8 cellular contexts compared by ENCODE assay signal in genomic region chr12:6767592-6768384, GRCh38. TPM values are rescaled to one million over a fixed set of nuclear protein-coding genes. Genes with fewer than 3 reads are reported as not detected.
DNase-seq lines count a peak whose midpoint lies in the region; ATAC-seq and TF ChIP-seq lines count a peak whose summit lies in the region.

No MANE protein-coding gene starts in this region.

- H2BK12ac ChIP-seq in neuronal stem cell (ENCODE audit: low read length): no peak overlapping the region

- H3K4me3 ChIP-seq in GM12865 (ENCODE audit: low read depth, low read length): peak overlapping the region; percentile 69
- H3K4me3 ChIP-seq in epithelial cell of proximal tubule (ENCODE audit: low read depth, low read length): peak overlapping the region; percentile 92
- H3K4me3 ChIP-seq in neuronal stem cell (ENCODE audit: low read length in 2 of 2): peak overlapping the region; percentile 93 to 98

- H2BK120ac ChIP-seq in neuronal stem cell (ENCODE audit: low read depth, low read length): peak overlapping the region; percentile 78

- DNase-seq in GM12865 (ENCODE audit: low read depth): no peak
- peak; percentile 41 for DNase-seq in RKO (ENCODE audit: low spot score)
- no peak for DNase-seq in epithelial cell of proximal tubule (ENCODE audit: low read depth)
- DNase-seq in neuronal stem cell (ENCODE audit: low spot score): no peak
- no peak for DNase-seq in activated CD8-positive, alpha-beta memory T cell treated with anti-CD3 and anti-CD28 coated beads, Interleukin-2, amount 50 U/mL, for 48 hours
- no peak for DNase-seq in stimulated activated naive CD4-positive, alpha-beta T cell treated with Interleukin-2 at 50 U/mL for 16 hours (lab: John Stamatoyannopoulos, UW)
- DNase-seq in kidney glomerular epithelial cell (lab: John Stamatoyannopoulos, UW): no peak

- no peak overlapping the region for H4K91ac ChIP-seq in neuronal stem cell (ENCODE audit: low read depth, low read length, poor library complexity)

- peak overlapping the region; percentile 44 for H3K23ac ChIP-seq in neuronal stem cell (ENCODE audit: low read depth, low read length, poor library complexity)

- H4K8ac ChIP-seq in neuronal stem cell (ENCODE audit: low read depth, low read length): no peak overlapping the region

- peak overlapping the region; percentile 99 for H2BK5ac ChIP-seq in neuronal stem cell (ENCODE audit: low read length)

- H2BK15ac ChIP-seq in neuronal stem cell (ENCODE audit: low read length): peak overlapping the region; percentile 7

- H3K4me2 ChIP-seq in neuronal stem cell (ENCODE audit: insufficient read depth, low read length, poor library complexity, severe bottlenecking): peak overlapping the region; percentile 84

- TF ChIP-seq CTCF in GM12865 (IDR thresholded peaks at IDR 0.05; ENCODE audit: insufficient read depth, low read depth, low read length, missing control alignments): no peak
- TF ChIP-seq CTCF in epithelial cell of proximal tubule (conservative IDR thresholded peaks at IDR 0.05; ENCODE audit: low read depth, low read length): no peak

- no peak overlapping the region for H3K4ac ChIP-seq in neuronal stem cell (ENCODE audit: low read length)

- H2AK5ac ChIP-seq in neuronal stem cell (ENCODE audit: low read depth, low read length): peak overlapping the region; percentile 30

- no peak for ATAC-seq in HG03521 (IDR thresholded peaks at IDR 0.05; ENCODE audit: unreplicated experiment)

- peaks cover 46 to 50% of the 10 kb centered on the region in 2 donors for H3K4me1 ChIP-seq in neuronal stem cell (ENCODE audit: control insufficient read depth in 2 of 2, insufficient read depth in 1 of 2, low read depth in 1 of 2, low read length in 2 of 2)

- H3K9me3 ChIP-seq in neuronal stem cell (replicated peaks in 1 of 2; ENCODE audit: control insufficient read depth in 2 of 2, insufficient read depth in 1 of 2, low read depth in 1 of 2, low read length in 2 of 2): peaks cover 0 to 4% of the 10 kb centered on the region in 2 donors

- peak overlapping the region; percentile 93 for H3K18ac ChIP-seq in neuronal stem cell (ENCODE audit: low read length)

- H3K27ac ChIP-seq in neuronal stem cell (replicated peaks; ENCODE audit: low read length): peak overlapping the region; percentile 96

- no peak overlapping the region for H2AFZ ChIP-seq in neuronal stem cell (ENCODE audit: low read length)

- H3K36me3 ChIP-seq in neuronal stem cell (replicated peaks in 1 of 2; ENCODE audit: control insufficient read depth in 2 of 2, insufficient read depth in 2 of 2, low read length in 2 of 2): peaks cover 27 to 39% of the 10 kb centered on the region in 2 donors

- H3K27me3 ChIP-seq in neuronal stem cell (ENCODE audit: control insufficient read depth in 3 of 3, insufficient read depth in 3 of 3, low read depth in 1 of 3, low read length in 3 of 3): peaks cover 0 to 2% (median 0%) of the 10 kb centered on the region in 3 experiments

- peaks cover 8% of the 10 kb centered on the region for H3K79me1 ChIP-seq in neuronal stem cell (ENCODE audit: low read depth, low read length)

- WGBS in neuronal stem cell (ENCODE audit: extremely low coverage in 2 of 2, insufficient read length in 2 of 2, insufficient replicate concordance in 1 of 2), 2 donors: no CpG with 5 or more reads among the region's 31 CpGs

- H3K14ac ChIP-seq in neuronal stem cell (ENCODE audit: low read length): peak overlapping the region; percentile 98

- H3K9ac ChIP-seq in neuronal stem cell (ENCODE audit: low read depth, low read length, poor library complexity): peak overlapping the region; percentile 100

RNA-seq across cellular contexts. Expression of gene PTMS, which starts 1.6 kb away (rescaled TPM):
- total RNA-seq in epithelial cell of proximal tubule: 91.7 and 266 TPM in 2 replicates
- 2,422 TPM for polyA plus RNA-seq in neuronal stem cell (2013, experiment 1 of 2)
- 2,254 TPM for polyA plus RNA-seq in neuronal stem cell (2013, experiment 2 of 2)

RNA-seq across cellular contexts. Expression of gene LAG3, which starts 4.5 kb away (rescaled TPM):
- total RNA-seq in epithelial cell of proximal tubule: not detected in 2 replicates
- 4.6 TPM for polyA plus RNA-seq in neuronal stem cell (2013, experiment 1 of 2)
- polyA plus RNA-seq in neuronal stem cell (2013, experiment 2 of 2): 4.9 TPM

RNA-seq across cellular contexts. Expression of gene MLF2, which starts 14.8 kb away (rescaled TPM):
- total RNA-seq in epithelial cell of proximal tubule: 185 and 294 TPM in 2 replicates
- 158 TPM for polyA plus RNA-seq in neuronal stem cell (2013, experiment 1 of 2)
- polyA plus RNA-seq in neuronal stem cell (2013, experiment 2 of 2): 152 TPM

RNA-seq across cellular contexts. Expression of gene CD4, which starts 21.5 kb away (rescaled TPM):
- 0.07 and 0.75 TPM in 2 replicates for total RNA-seq in epithelial cell of proximal tubule
- polyA plus RNA-seq in neuronal stem cell (2013, experiment 1 of 2): 3.9 TPM
- polyA plus RNA-seq in neuronal stem cell (2013, experiment 2 of 2): 3.8 TPM

RNA-seq across cellular contexts. Expression of gene COPS7A, which starts 43.9 kb away (rescaled TPM):
- total RNA-seq in epithelial cell of proximal tubule: 59.2 and 63.5 TPM in 2 replicates
- polyA plus RNA-seq in neuronal stem cell (2013, experiment 1 of 2): 24.4 TPM
- polyA plus RNA-seq in neuronal stem cell (2013, experiment 2 of 2): 23.7 TPM
